Comparison of ENCODE assay signal across 1 cellular context in genomic region chr17:19494961-19495806, GRCh38.
TF ChIP-seq lines count a peak whose summit lies in the region.

No MANE protein-coding gene starts in this region.

TF ChIP-seq in WTC11, 78 proteins besides CTCF, POLR2A, EP300 and RAD21 (continued from another document):
- TF ChIP-seq CDX4 (CRISPR knock-in tag; IDR thresholded peaks at IDR 0.05; ENCODE audit: borderline replicate concordance) (no peak), OVOL2 (CRISPR knock-in tag; IDR thresholded peaks at IDR 0.05; ENCODE audit: borderline replicate concordance) (no peak), ZNF317 (CRISPR knock-in tag; IDR thresholded peaks at IDR 0.05; ENCODE audit: borderline replicate concordance, low read depth) (no peak)
